Comparison of ENCODE assay signal across 13 cellular contexts in the genomic region with DNA sequence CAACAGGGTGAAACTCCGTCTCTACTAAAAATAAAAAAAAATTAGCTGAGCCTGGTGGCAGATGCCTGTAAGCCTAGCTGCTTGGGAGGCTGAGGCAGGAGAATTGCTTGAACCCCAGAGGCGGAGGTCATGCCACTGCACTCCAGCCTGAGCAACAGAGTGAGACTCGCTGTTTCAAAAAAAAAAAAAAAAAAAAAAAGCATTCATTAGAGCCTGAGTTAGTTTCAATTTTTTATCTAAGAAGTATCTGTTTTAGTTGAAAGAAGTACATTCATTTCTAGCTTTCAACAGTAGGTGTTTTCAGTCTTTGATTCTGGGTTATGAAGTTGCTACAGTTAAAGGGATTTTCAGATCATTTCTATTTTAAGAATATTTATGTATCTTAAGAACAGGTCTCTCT. TPM values are rescaled to one million over a fixed set of nuclear protein-coding genes. Genes with fewer than 3 reads are reported as not detected.
DNase-seq lines count a peak whose midpoint lies in the region; ATAC-seq lines count a peak whose summit lies in the region.
"Had no signal": no experiment of that assay in that cellular context is flagged by ENCODE, and none has a peak within 500 bp of the region (broad histone marks: within the 10 kb centered on the region; RNA-seq: fewer than 3 reads in every experiment).

No MANE protein-coding gene starts in this region.

- no peak overlapping the region for H3K27ac ChIP-seq in right cardiac atrium (ENCODE audit: low read length)

- H3K27ac Mint-ChIP-seq in activated naive CD8-positive, alpha-beta T cell treated with anti-CD3 and anti-CD28 coated beads, Interleukin-2, amount 50 U/mL, for 24 hours = peak overlapping the region; percentile 65
- H3K27ac Mint-ChIP-seq: WTC11 had no signal

- H3K27me3 ChIP-seq in right cardiac atrium (ENCODE audit: control insufficient read depth, insufficient read depth) = no peaks in the 10 kb centered on the region

- H3K9me3 Mint-ChIP-seq in activated naive CD8-positive, alpha-beta T cell treated with anti-CD3 and anti-CD28 coated beads, Interleukin-2, amount 50 U/mL, for 24 hours = no peaks in the 10 kb centered on the region
- H3K9me3 Mint-ChIP-seq: natural killer cell, WTC11 had no signal

- 89% methylated on average over 3 of the region's 3 CpGs for WGBS in right cardiac atrium

- H3K4me3 ChIP-seq in right cardiac atrium (ENCODE audit: low read length) = no peak overlapping the region

- H3K36me3 Mint-ChIP-seq in activated naive CD8-positive, alpha-beta T cell treated with anti-CD3 and anti-CD28 coated beads, Interleukin-2, amount 50 U/mL, for 24 hours (ENCODE audit: low read depth) = peaks cover 17% of the 10 kb centered on the region
- H3K36me3 Mint-ChIP-seq: natural killer cell, WTC11 had no signal

- ATAC-seq in GM18858 (IDR thresholded peaks at IDR 0.05; ENCODE audit: unreplicated experiment) (peak; percentile 89), GM21381 (IDR thresholded peaks at IDR 0.05; ENCODE audit: unreplicated experiment) (peak; percentile 70), HG03060 (IDR thresholded peaks at IDR 0.05; ENCODE audit: low read depth, unreplicated experiment) (peak; percentile 67), right cardiac atrium (no peak)
- peak; percentile 65 for ATAC-seq in activated naive CD8-positive, alpha-beta T cell treated with anti-CD3 and anti-CD28 coated beads, Interleukin-2, amount 50 U/mL, for 24 hours
- ATAC-seq: natural killer cell, Right ventricle myocardium inferior, WTC11 had no signal

- no peak overlapping the region for H3K4me3 Mint-ChIP-seq in activated naive CD8-positive, alpha-beta T cell treated with anti-CD3 and anti-CD28 coated beads, Interleukin-2, amount 50 U/mL, for 24 hours
- H3K4me3 Mint-ChIP-seq: natural killer cell, WTC11 had no signal

- intact Hi-C loops in right cardiac atrium (cut with DNase I) = no loop called here

- no peaks in the 10 kb centered on the region for H3K9me3 ChIP-seq in right cardiac atrium (ENCODE audit: control insufficient read depth, low read length)

- H3K4me1 ChIP-seq in right cardiac atrium (ENCODE audit: control insufficient read depth, insufficient read depth, low read length) = no peaks in the 10 kb centered on the region

- peaks cover 87% of the 10 kb centered on the region for H3K4me1 Mint-ChIP-seq in activated naive CD8-positive, alpha-beta T cell treated with anti-CD3 and anti-CD28 coated beads, Interleukin-2, amount 50 U/mL, for 24 hours

- DNase-seq in activated naive CD8-positive, alpha-beta T cell treated with anti-CD3 and anti-CD28 coated beads, Interleukin-2, amount 50 U/mL, for 24 hours = no peak
- no peak for DNase-seq in right cardiac atrium
- no peak for DNase-seq in foreskin melanocyte
- DNase-seq in NCI-H1105 treated with DMSO at 0.1 percent for 48 hours (lab: John Stamatoyannopoulos, UW) = no peak
- DNase-seq: DMS 273 treated with DMSO at 0.1 percent for 48 hours, erythroblast, natural killer cell, NCI-H345 had no signal

- no peaks in the 10 kb centered on the region for H3K27me3 Mint-ChIP-seq in activated naive CD8-positive, alpha-beta T cell treated with anti-CD3 and anti-CD28 coated beads, Interleukin-2, amount 50 U/mL, for 24 hours

RNA-seq across cellular contexts. Expression of a gene that starts 42.2 kb away (rescaled TPM):
- 10 to 100 TPM; 46.7 to 58.3 (median 48.7) TPM for total RNA-seq in right cardiac atrium
- 5.8 TPM for polyA plus RNA-seq in right cardiac atrium

Comparison
In these comparisons a context has a peak if more than half of its experiments do, and no peak if none do; other contexts are left out.
1. ATAC-seq: peak in GM18858 (single experiment), GM21381 (single experiment), HG03060 (single experiment) and activated naive CD8-positive, alpha-beta T cell treated with anti-CD3 and anti-CD28 coated beads, Interleukin-2, amount 50 U/mL, for 24 hours (single experiment); none in right cardiac atrium (0 of 2).